ENCODE assay signal across 8 cellular contexts in the genomic region with DNA sequence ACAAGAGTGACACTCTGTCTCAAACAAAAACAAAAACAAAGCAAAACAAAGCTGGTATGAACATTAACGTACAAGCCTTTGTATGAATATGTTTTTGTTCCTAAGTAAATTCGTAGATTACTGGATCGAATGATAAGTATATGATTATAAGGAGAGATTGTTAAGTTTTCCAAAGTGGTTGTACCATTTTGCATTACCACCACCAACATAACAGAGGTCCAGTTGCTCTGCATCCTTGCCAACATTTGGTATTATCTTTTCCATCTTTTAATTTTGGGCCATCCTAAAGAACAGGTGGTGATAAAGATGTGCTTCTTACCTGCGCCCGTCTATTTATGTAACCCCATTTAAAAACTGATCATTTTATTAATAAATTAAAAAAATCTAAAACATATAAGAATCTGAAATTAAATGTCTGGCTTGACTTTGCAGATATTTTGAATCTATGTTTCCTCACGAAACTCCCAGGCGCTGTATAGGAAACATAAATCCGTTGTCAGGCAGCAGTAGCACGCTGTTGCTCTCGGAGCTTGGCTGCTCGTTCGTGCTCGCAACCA. TPM values are rescaled to one million over a fixed set of nuclear protein-coding genes. Genes with fewer than 3 reads are reported as not detected.
DNase-seq lines count a peak whose midpoint lies in the region; ATAC-seq and TF ChIP-seq lines count a peak whose summit lies in the region.

No MANE protein-coding gene starts in this region.

- H3K27ac ChIP-seq in tibial nerve, result peak overlapping the region; percentile 90 to 94 (median 92)

- peak overlapping the region; percentile 82 for H3K4me3 Mint-ChIP-seq in activated naive CD4-positive, alpha-beta T cell treated with anti-CD3 and anti-CD28 coated beads for 36 hours
- peak overlapping the region; percentile 84 for H3K4me3 Mint-ChIP-seq in activated B cell treated with CpG ODN at 0.5 μM for 24 hours

- peaks cover 16% of the 10 kb centered on the region for H3K4me1 Mint-ChIP-seq in activated naive CD4-positive, alpha-beta T cell treated with anti-CD3 and anti-CD28 coated beads for 36 hours (ENCODE audit: low read depth)
- H3K4me1 Mint-ChIP-seq in activated B cell treated with CpG ODN at 0.5 μM for 24 hours, result peaks cover 18% of the 10 kb centered on the region

- H3K9me3 Mint-ChIP-seq in activated naive CD4-positive, alpha-beta T cell treated with anti-CD3 and anti-CD28 coated beads for 36 hours, result no peaks in the 10 kb centered on the region
- H3K9me3 Mint-ChIP-seq in activated B cell treated with CpG ODN at 0.5 μM for 24 hours, result no peaks in the 10 kb centered on the region

- DNase-seq in activated naive CD4-positive, alpha-beta T cell treated with anti-CD3 and anti-CD28 coated beads for 36 hours, result no peak
- no peak for DNase-seq in activated naive CD4-positive, alpha-beta T cell (lab: John Stamatoyannopoulos, UW)
- DNase-seq in activated B cell treated with CpG ODN at 0.5 μM for 24 hours (no peak), iPS-NIHi11 (ENCODE audit: low spot score) (peak; percentile 11), tibial nerve (ENCODE audit: low spot score in 2 of 2) (no peak), NCI-H1417 (lab: John Stamatoyannopoulos, UW) (no peak)

- WGBS in tibial nerve, 2 donors, result 25 to 26% methylated on average over 13 of the region's 13 CpGs

- CTCF ChIA-PET in activated naive CD4-positive, alpha-beta T cell treated with anti-CD3 and anti-CD28 coated beads for 36 hours (lab: Charles Lee), result interaction anchor here (0.5 kb wide), 1 partner anchor 122 kb away, joined by 3 read pairs; no protein-coding TSS in a partner anchor
- CTCF ChIA-PET in activated B cell treated with CpG ODN at 0.5 μM for 24 hours (lab: Charles Lee), result no interaction called here

- H3K27ac Mint-ChIP-seq in activated naive CD4-positive, alpha-beta T cell treated with anti-CD3 and anti-CD28 coated beads for 36 hours, result peak overlapping the region; percentile 89
- H3K27ac Mint-ChIP-seq in activated B cell treated with CpG ODN at 0.5 μM for 24 hours, result peak overlapping the region; percentile 86

- H3K27me3 Mint-ChIP-seq in activated naive CD4-positive, alpha-beta T cell treated with anti-CD3 and anti-CD28 coated beads for 36 hours (ENCODE audit: low read depth), result no peaks in the 10 kb centered on the region
- H3K27me3 Mint-ChIP-seq in activated B cell treated with CpG ODN at 0.5 μM for 24 hours, result peaks cover 4% of the 10 kb centered on the region

- TF ChIP-seq EP300 in tibial nerve (IDR thresholded peaks at IDR 0.05), result no peak

- peak overlapping the region; percentile 72 to 100 (median 82) for H3K4me3 ChIP-seq in tibial nerve

- TF ChIP-seq POLR2A in tibial nerve (IDR thresholded peaks at IDR 0.05), result peak in 1 of 2 donors; percentile 16

- peaks cover 0 to 36% (median 13%) of the 10 kb centered on the region in 4 donors for H3K4me1 ChIP-seq in tibial nerve

- peaks cover 12% of the 10 kb centered on the region for H3K36me3 Mint-ChIP-seq in activated naive CD4-positive, alpha-beta T cell treated with anti-CD3 and anti-CD28 coated beads for 36 hours (ENCODE audit: low read depth)
- peaks cover 3% of the 10 kb centered on the region for H3K36me3 Mint-ChIP-seq in activated B cell treated with CpG ODN at 0.5 μM for 24 hours (ENCODE audit: low read depth)

- no peak for TF ChIP-seq CTCF in activated B cell treated with CpG ODN at 0.5 μM for 24 hours (IDR thresholded peaks at IDR 0.05)
- TF ChIP-seq CTCF in tibial nerve (IDR thresholded peaks at IDR 0.05), result no peak

- H3K27me3 ChIP-seq in tibial nerve, result no peaks in the 10 kb centered on the region

- peaks cover 0 to 20% (median 0%) of the 10 kb centered on the region in 3 donors for H3K36me3 ChIP-seq in tibial nerve

- POLR2A ChIA-PET in activated B cell treated with CpG ODN at 0.5 μM for 24 hours (lab: Charles Lee), result no interaction called here

- no peaks in the 10 kb centered on the region for H3K9me3 ChIP-seq in tibial nerve

- intact Hi-C loops in activated naive CD4-positive, alpha-beta T cell treated with anti-CD3 and anti-CD28 coated beads for 36 hours (cut with micrococcal nuclease), result loop anchor here (1.0 to 5.0 kb wide), 5 partner anchors 136 to 1007 kb away; a partner anchor contains a TSS
- intact Hi-C loops in activated B cell treated with CpG ODN at 0.5 μM for 24 hours (cut with micrococcal nuclease), result loop anchor here (1.0 to 10.0 kb wide), 7 partner anchors 135 to 1960 kb away; a partner anchor contains a TSS

- no peak for ATAC-seq in activated B cell treated with CpG ODN at 0.5 μM for 24 hours (ENCODE audit: low read depth)
- no peak for ATAC-seq in HG03108 (IDR thresholded peaks at IDR 0.05; ENCODE audit: unreplicated experiment)
- no peak for ATAC-seq in HG03521 (IDR thresholded peaks at IDR 0.05; ENCODE audit: unreplicated experiment)

RNA-seq across cellular contexts. Expression of a gene that starts 0.6 kb away (rescaled TPM):
- 10 to 100 TPM; 14.2 to 14.6 TPM for total RNA-seq in activated naive CD4-positive, alpha-beta T cell treated with anti-CD3 and anti-CD28 coated beads for 36 hours
- total RNA-seq in activated B cell treated with CpG ODN at 0.5 μM for 24 hours (16.5 and 18.9 TPM in 2 replicates), tibial nerve (10 to 100 TPM; 18.8 to 27.9 (median 22.2) TPM)
